ENCODE assay signal across 16 cellular contexts in the genomic region with DNA sequence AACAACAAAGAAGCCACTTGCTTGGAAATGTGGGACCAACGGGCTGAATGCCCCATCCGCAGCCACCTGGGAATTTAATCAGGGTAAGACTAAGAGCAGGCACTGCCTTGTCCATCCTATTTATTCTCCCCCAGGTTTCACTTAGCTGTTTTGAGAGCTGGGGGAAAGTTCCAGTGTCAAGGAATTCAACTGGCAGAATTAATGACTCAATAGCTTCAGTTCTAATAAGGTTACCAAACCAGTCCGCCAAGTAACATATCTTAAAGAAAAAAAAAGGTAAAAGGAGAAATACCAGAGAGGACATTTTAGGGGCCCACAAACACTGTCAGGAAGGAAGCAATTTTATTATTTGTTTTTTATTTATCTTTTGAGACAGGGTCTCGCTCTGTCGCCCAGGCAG.
"Had no signal": no experiment of that assay in that cellular context is flagged by ENCODE, and none has a peak within 500 bp of the region (broad histone marks: within the 10 kb centered on the region; RNA-seq: fewer than 3 reads in every experiment).

No MANE protein-coding gene starts in this region.

- H3K27ac ChIP-seq: adrenal gland, left ventricle myocardium inferior, neural progenitor cell, stomach, thoracic aorta, WERI-Rb-1 had no signal

- H3K4me3 ChIP-seq: adrenal gland, left ventricle myocardium inferior, neural progenitor cell, stomach, thoracic aorta had no signal

- H2AFZ ChIP-seq: neural progenitor cell had no signal

- H3K36me3 ChIP-seq: adrenal gland, left ventricle myocardium inferior, stomach, thoracic aorta had no signal

- H3K4me2 ChIP-seq: neural progenitor cell had no signal

- DNase-seq: activated CD4-positive, alpha-beta T cell treated with anti-CD3 and anti-CD28 coated beads for 1 hour; activated CD8-positive, alpha-beta memory T cell treated with anti-CD3 and anti-CD28 coated beads for 24 hours; activated CD8-positive, alpha-beta memory T cell treated with anti-CD3 and anti-CD28 coated beads, Interleukin-2, amount 50 U/mL, for 48 hours; activated gamma-delta T cell treated with Interleukin-2 at 50 U/mL for 16 hours; adrenal gland; effector CD4-positive, alpha-beta T cell; foreskin melanocyte; kidney; left ventricle myocardium inferior; mammary epithelial cell; stimulated activated CD4-positive, alpha-beta T cell treated with anti-CD3 and anti-CD28 coated beads, Interleukin-4, amount 100 ng/mL, for 24 hours; stomach; T-helper 17 cell; WERI-Rb-1 had no signal

- H3K9me3 ChIP-seq: adrenal gland, left ventricle myocardium inferior, stomach, thoracic aorta had no signal

- H3K4me1 ChIP-seq: adrenal gland, stomach had no signal

- H3K27me3 ChIP-seq: adrenal gland, neural progenitor cell, stomach had no signal
